19 cellular contexts compared by ENCODE assay signal in genomic region chr12:5038781-5039311, GRCh38. TPM values are rescaled to one million over a fixed set of nuclear protein-coding genes. Genes with fewer than 3 reads are reported as not detected.
"Had no signal": no experiment of that assay in that cellular context is flagged by ENCODE, and none has a peak within 500 bp of the region (broad histone marks: within the 10 kb centered on the region; RNA-seq: fewer than 3 reads in every experiment).

No MANE protein-coding gene starts in this region.

- H3K4me3 ChIP-seq: K562 had no signal

- H3K4me2 ChIP-seq: KMS-11 had no signal

- H3K27ac ChIP-seq: HL-60, KMS-11 had no signal

- DNase-seq: Kasumi-1, MM.1S, NCI-H1092 treated with DMSO at 0.1 percent for 48 hours, NCI-H1436, NCI-H187, NCI-H2029, NCI-H2081 treated with DMSO at 0.1 percent for 48 hours, NCI-H2171, NCI-H226, NCI-H446, NCI-H510A, NCI-H526, Right ventricle myocardium superior, RPMI8226 had no signal

- H3K9ac ChIP-seq: KMS-11 had no signal

RNA-seq across cellular contexts. Expression of gene KCNA5, which starts 4.8 kb away (rescaled TPM):
- total RNA-seq: K562, M059J, SK-MEL-5 had no signal
